In the genomic region with DNA sequence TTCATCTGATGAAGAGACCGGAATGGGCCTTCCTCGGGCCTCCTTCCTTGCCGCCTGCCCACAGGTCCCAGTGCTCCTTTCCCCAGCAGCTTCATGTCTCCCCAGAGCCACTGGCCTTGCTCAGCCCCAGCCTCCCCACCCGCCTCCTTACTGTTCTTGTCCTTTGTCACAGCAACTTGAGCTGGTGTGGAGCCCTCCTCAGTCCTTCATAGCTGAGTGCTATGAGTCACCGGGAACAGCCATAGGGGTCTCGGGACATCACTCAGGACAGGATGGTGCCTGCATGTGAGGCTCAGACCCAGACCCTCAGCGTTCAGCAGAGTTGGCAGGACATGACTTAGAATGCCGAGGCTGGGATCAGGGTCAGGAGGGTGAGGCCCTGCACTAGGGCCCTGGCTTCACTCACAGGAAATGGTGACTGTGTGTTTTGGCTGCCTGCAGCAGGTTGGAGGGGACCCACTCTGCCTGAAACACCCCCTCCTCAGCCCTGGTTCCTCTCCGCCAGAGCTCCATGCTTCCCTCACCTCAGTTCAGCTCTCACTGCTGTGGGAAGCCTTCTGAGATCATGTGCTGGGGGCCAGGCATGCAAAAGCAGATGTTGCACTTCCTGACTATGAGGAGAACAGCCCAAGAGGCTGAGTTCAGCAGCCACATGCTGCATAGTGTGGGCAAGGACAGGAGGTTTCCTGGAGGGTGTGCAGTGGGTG, we compare ENCODE assay signal across 12 cellular contexts. TPM values are rescaled to one million over a fixed set of nuclear protein-coding genes. Genes with fewer than 3 reads are reported as not detected.
DNase-seq lines count a peak whose midpoint lies in the region; ATAC-seq and TF ChIP-seq lines count a peak whose summit lies in the region.
"Had no signal": no experiment of that assay in that cellular context is flagged by ENCODE, and none has a peak within 500 bp of the region (broad histone marks: within the 10 kb centered on the region; RNA-seq: fewer than 3 reads in every experiment).

No MANE protein-coding gene starts in this region.

- H3K27me3 Mint-ChIP-seq in CD14-positive monocyte (ENCODE audit: low read depth in 3 of 3): no peaks in the 10 kb centered on the region
- H3K27me3 Mint-ChIP-seq in activated B cell treated with CpG ODN at 0.5 μM for 24 hours: no peaks in the 10 kb centered on the region

- intact Hi-C loops in CD14-positive monocyte (cut with micrococcal nuclease): no loop called here
- intact Hi-C loops in activated B cell treated with CpG ODN at 0.5 μM for 24 hours (cut with micrococcal nuclease): loop anchor here (5.0 kb wide), 3 partner anchors 78 to 1318 kb away; a partner anchor contains a TSS
- intact Hi-C loops in body of pancreas (cut with DNase I): loop anchor here (10.0 kb wide), 1 partner anchor 330 kb away; no protein-coding TSS in a partner anchor

- H3K4me3 Mint-ChIP-seq in CD14-positive monocyte (peak overlapping the region in 1 of 2 donors; percentile 53), activated B cell treated with CpG ODN at 0.5 μM for 24 hours (no peak overlapping the region)

- peaks cover 0 to 2% (median 0%) of the 10 kb centered on the region in 7 donors for H3K9me3 Mint-ChIP-seq in CD14-positive monocyte
- no peaks in the 10 kb centered on the region for H3K9me3 Mint-ChIP-seq in activated B cell treated with CpG ODN at 0.5 μM for 24 hours

- H3K36me3 Mint-ChIP-seq in CD14-positive monocyte (peaks cover 55 to 71% of the 10 kb centered on the region in 2 donors), activated B cell treated with CpG ODN at 0.5 μM for 24 hours (ENCODE audit: low read depth) (peaks cover 45% of the 10 kb centered on the region)

- H3K4me1 ChIP-seq in lung (ENCODE audit: control insufficient read depth in 2 of 2, insufficient read depth in 2 of 2, low read length in 2 of 2): peaks cover 4 to 18% of the 10 kb centered on the region in 2 donors
- H3K4me1 ChIP-seq in body of pancreas: no peaks in the 10 kb centered on the region
- H3K4me1 ChIP-seq: prostate gland had no signal

- DNase-seq in CD14-positive monocyte (ENCODE audit: low spot score): peak; percentile 54
- DNase-seq in activated B cell treated with CpG ODN at 0.5 μM for 24 hours: no peak
- no peak for DNase-seq in lung (ENCODE audit: low spot score)
- no peak for DNase-seq in body of pancreas
- DNase-seq in activated T-cell treated with anti-CD3 and anti-CD28 coated beads for 4 hours: no peak
- DNase-seq in activated effector memory CD4-positive, alpha-beta T cell treated with Interleukin-2 at 50 U/mL for 16 hours: no peak
- DNase-seq in HUDEP-2 (lab: John Stamatoyannopoulos, UW; ENCODE audit: unreplicated experiment in 76 of 76): no peak
- DNase-seq: DMS 273 treated with DMSO at 0.1 percent for 48 hours, T-helper 2 cell had no signal

- H3K36me3 ChIP-seq in lung (ENCODE audit: control insufficient read depth in 2 of 2, insufficient read depth in 2 of 2, low read length in 2 of 2) (peaks cover 7 to 35% of the 10 kb centered on the region in 2 donors), body of pancreas (replicated peaks in 1 of 2; ENCODE audit: insufficient read depth in 1 of 2, low read depth in 2 of 2) (peaks cover 0 to 5% of the 10 kb centered on the region in 2 donors)
- H3K36me3 ChIP-seq: prostate gland had no signal

- no peaks in the 10 kb centered on the region for H3K9me3 ChIP-seq in lung (ENCODE audit: control insufficient read depth in 2 of 2, insufficient read depth in 1 of 2, low read length in 1 of 2)
- H3K9me3 ChIP-seq in body of pancreas: no peaks in the 10 kb centered on the region
- H3K9me3 ChIP-seq: prostate gland had no signal

- WGBS in lung, 2 donors: 63 to 72% methylated on average over 9 of the region's 9 CpGs
- 73 to 94% methylated on average over 8 to 9 of the region's 9 CpGs for WGBS in body of pancreas, 2 donors

- no peaks in the 10 kb centered on the region for H3K27me3 ChIP-seq in lung (ENCODE audit: control insufficient read depth, insufficient read depth)
- H3K27me3 ChIP-seq in body of pancreas: no peaks in the 10 kb centered on the region

- ATAC-seq in GM21786 (IDR thresholded peaks at IDR 0.05; ENCODE audit: unreplicated experiment) (peak; percentile 80), activated B cell treated with CpG ODN at 0.5 μM for 24 hours (ENCODE audit: low read depth) (peak; percentile 5), lung (ENCODE audit: insufficient read depth, low FRiP score) (peak; percentile 20), body of pancreas (no peak)

- H3K27ac ChIP-seq in lung (ENCODE audit: low read depth in 1 of 2, low read length in 1 of 2): peak overlapping the region in 1 of 2 donors; percentile 18
- no peak overlapping the region for H3K27ac ChIP-seq in body of pancreas
- H3K27ac ChIP-seq: prostate gland had no signal

- no peak for TF ChIP-seq POLR2A in body of pancreas (IDR thresholded peaks at IDR 0.05)

- TF ChIP-seq CTCF in CD14-positive monocyte (IDR thresholded peaks at IDR 0.05) (no peak), activated B cell treated with CpG ODN at 0.5 μM for 24 hours (IDR thresholded peaks at IDR 0.05) (no peak), lung (IDR thresholded peaks at IDR 0.05; ENCODE audit: control extremely low read depth, extremely low read depth) (no peak), body of pancreas (IDR thresholded peaks at IDR 0.05) (no peak)

- H3K4me1 Mint-ChIP-seq in CD14-positive monocyte: peaks cover 17% of the 10 kb centered on the region
- peaks cover 16% of the 10 kb centered on the region for H3K4me1 Mint-ChIP-seq in activated B cell treated with CpG ODN at 0.5 μM for 24 hours

- CTCF ChIA-PET in activated B cell treated with CpG ODN at 0.5 μM for 24 hours (lab: Charles Lee): interaction anchor here (0.9 to 3.4 kb wide), 9 partner anchors 10 to 326 kb away, joined by 3 to 18 read pairs (median 4); no protein-coding TSS in a partner anchor

- H3K27ac Mint-ChIP-seq in CD14-positive monocyte: peak overlapping the region; percentile 33 to 80 (median 68)
- H3K27ac Mint-ChIP-seq in activated B cell treated with CpG ODN at 0.5 μM for 24 hours: no peak overlapping the region

- H3K4me3 ChIP-seq in lung: no peak overlapping the region
- H3K4me3 ChIP-seq in body of pancreas: no peak overlapping the region
- H3K4me3 ChIP-seq: prostate gland had no signal

- POLR2A ChIA-PET in activated B cell treated with CpG ODN at 0.5 μM for 24 hours (lab: Charles Lee): no interaction called here

RNA-seq across cellular contexts. Expression of a gene that starts 40.7 kb away (rescaled TPM):
- polyA plus RNA-seq in CD14-positive monocyte (not detected), lung (under 1 TPM in 1 of 2 donors, not detected in 1; 0.07 TPM)
- total RNA-seq in activated B cell treated with CpG ODN at 0.5 μM for 24 hours (not detected in 2 replicates), lung (not detected), body of pancreas (not detected)
- total RNA-seq: HT-29 had no signal

Comparison
In these comparisons a context has a peak if more than half of its experiments do, and no peak if none do; other contexts are left out.
1. intact Hi-C loops: an anchor here in activated B cell treated with CpG ODN at 0.5 μM for 24 hours (5.0 kb wide) and body of pancreas (10.0 kb wide); none called in CD14-positive monocyte.